21 cellular contexts compared by ENCODE assay signal in genomic region chr2:106953779-106954178, GRCh38.
"Had no signal": no experiment of that assay in that cellular context is flagged by ENCODE, and none has a peak within 500 bp of the region (broad histone marks: within the 10 kb centered on the region; RNA-seq: fewer than 3 reads in every experiment).

No MANE protein-coding gene starts in this region.

- H3K36me3 ChIP-seq: adrenal gland, colonic mucosa, gastroesophageal sphincter, heart right ventricle, prostate gland, right atrium auricular region, stomach, upper lobe of left lung, WERI-Rb-1 had no signal

- H3K4me1 Mint-ChIP-seq: immature natural killer cell had no signal

- H3K4me1 ChIP-seq: adrenal gland, body of pancreas, colonic mucosa, gastroesophageal sphincter, prostate gland, right atrium auricular region, stomach, upper lobe of left lung had no signal

- H3K27ac ChIP-seq: adrenal gland, body of pancreas, colonic mucosa, gastroesophageal sphincter, prostate gland, right atrium auricular region, skin epidermis, stomach, upper lobe of left lung, WERI-Rb-1 had no signal

- ATAC-seq: activated naive CD4-positive, alpha-beta T cell treated with anti-CD3 and anti-CD28 coated beads, Interleukin-2, amount 50 U/mL, for 72 hours; body of pancreas; gastroesophageal sphincter; heart right ventricle had no signal

- H3K27ac Mint-ChIP-seq: activated naive CD4-positive, alpha-beta T cell treated with anti-CD3 and anti-CD28 coated beads, Interleukin-2, amount 50 U/mL, for 72 hours; immature natural killer cell; nephron progenitor cell had no signal

- H3K36me3 Mint-ChIP-seq: activated naive CD4-positive, alpha-beta T cell treated with anti-CD3 and anti-CD28 coated beads, Interleukin-2, amount 50 U/mL, for 72 hours; immature natural killer cell had no signal

- H3K9me3 ChIP-seq: adrenal gland, body of pancreas, colonic mucosa, gastroesophageal sphincter, prostate gland, right atrium auricular region, upper lobe of left lung had no signal

- H3K4me3 ChIP-seq: adrenal gland, body of pancreas, colonic mucosa, gastroesophageal sphincter, heart right ventricle, prostate gland, right atrium auricular region, skin epidermis, stomach, upper lobe of left lung had no signal

- H3K27me3 ChIP-seq: adrenal gland, body of pancreas, colonic mucosa, gastroesophageal sphincter, heart right ventricle, right atrium auricular region, stomach, upper lobe of left lung had no signal

- H3K4me3 Mint-ChIP-seq: immature natural killer cell, nephron progenitor cell had no signal

- DNase-seq: activated CD4-positive, alpha-beta T cell treated with anti-CD3 and anti-CD28 coated beads, Interleukin-2, amount 50 U/mL, for 4 hours; activated gamma-delta T cell treated with Interleukin-2 at 50 U/mL for 16 hours; body of pancreas; caudate nucleus; colonic mucosa; heart right ventricle; immature natural killer cell; midbrain; nephron progenitor cell; occipital lobe; stimulated activated CD4-positive, alpha-beta T cell treated with anti-CD3 and anti-CD28 coated beads, Interleukin-15, amount 100 ng/mL, for 24 hours; stimulated activated CD4-positive, alpha-beta T cell treated with anti-CD3 and anti-CD28 coated beads, Interleukin-2, amount 100 ng/mL, for 48 hours; stomach; upper lobe of left lung; WERI-Rb-1 had no signal
